ENCODE assay signal across 38 cellular contexts in genomic region chr2:236193026-236193425, GRCh38. TPM values are rescaled to one million over a fixed set of nuclear protein-coding genes. Genes with fewer than 3 reads are reported as not detected.
"Had no signal": no experiment of that assay in that cellular context is flagged by ENCODE, and none has a peak within 500 bp of the region (broad histone marks: within the 10 kb centered on the region; RNA-seq: fewer than 3 reads in every experiment).

No MANE protein-coding gene starts in this region.

- H3K27me3 Mint-ChIP-seq: activated CD8-positive, alpha-beta memory T cell treated with anti-CD3 and anti-CD28 coated beads, Interleukin-2, amount 10 ng/mL, durations not matched to agents 7 days and 5 days; activated naive CD8-positive, alpha-beta T cell; stimulated activated memory B cell treated with anti-CD40 and anti-IgM and Interleukin-4, amounts not matched to agents 10 μg/mL and 1 μg/mL and 100 μg/mL, for 72 hours had no signal

- H3K4me1 Mint-ChIP-seq: activated CD4-positive, alpha-beta T cell treated with anti-CD3 and anti-CD28 coated beads for 36 hours; activated CD8-positive, alpha-beta memory T cell treated with anti-CD3 and anti-CD28 coated beads, Interleukin-2, amount 10 ng/mL, durations not matched to agents 7 days and 5 days; stimulated activated memory B cell treated with anti-CD40 and anti-IgM and Interleukin-4, amounts not matched to agents 10 μg/mL and 1 μg/mL and 100 μg/mL, for 72 hours; stimulated activated naive CD8-positive, alpha-beta T cell treated with anti-CD3 and anti-CD28 coated beads, Interleukin-15, amount 100 ng/mL, for 72 hours had no signal

- H3K4me3 ChIP-seq: colonic mucosa, dorsolateral prefrontal cortex, gastroesophageal sphincter, hepatocyte, lower lobe of right lung, mucosa of descending colon, ovary, smooth muscle cell, uterus had no signal

- ATAC-seq: activated CD4-positive, alpha-beta T cell treated with anti-CD3 and anti-CD28 coated beads for 36 hours; activated CD8-positive, alpha-beta memory T cell treated with anti-CD3 and anti-CD28 coated beads, Interleukin-2, amount 10 ng/mL, durations not matched to agents 7 days and 5 days; activated CD8-positive, alpha-beta T cell treated with anti-CD3 and anti-CD28 coated beads, Interleukin-2, amount 10 ng/mL, durations not matched to agents 7 days and 5 days; activated T-cell treated with anti-CD3 and anti-CD28 coated beads, Interleukin-2, amount 50 U/mL, for 72 hours; gastroesophageal sphincter; lower lobe of right lung; mucosa of descending colon; stimulated activated memory B cell treated with anti-CD40 and anti-IgM and Interleukin-4, amounts not matched to agents 10 μg/mL and 1 μg/mL and 100 μg/mL, for 72 hours; stimulated activated naive CD8-positive, alpha-beta T cell treated with anti-CD3 and anti-CD28 coated beads, Interleukin-15, amount 100 ng/mL, for 72 hours had no signal

- H3K9me3 Mint-ChIP-seq: activated T-cell treated with anti-CD3 and anti-CD28 coated beads, Interleukin-2, amount 50 U/mL, for 72 hours; nephron progenitor cell; stimulated activated naive CD8-positive, alpha-beta T cell treated with anti-CD3 and anti-CD28 coated beads, Interleukin-15, amount 100 ng/mL, for 72 hours; T-helper 2 cell treated with Interferon-gamma antibody and Interleukin-4, amounts not matched to agents 5 μg/mL and 100 μg/mL, for 36 hours; type B pancreatic cell had no signal

- H3K27me3 ChIP-seq: colonic mucosa, hepatocyte, ovary, uterus had no signal

- H3K36me3 ChIP-seq: colonic mucosa, gastroesophageal sphincter, lower lobe of right lung, ovary, uterus had no signal

- DNase-seq: activated CD4-positive, alpha-beta T cell treated with anti-CD3 and anti-CD28 coated beads for 36 hours; activated CD4-positive, CD25-positive, alpha-beta regulatory T cell; activated CD8-positive, alpha-beta memory T cell treated with anti-CD3 and anti-CD28 coated beads, Interleukin-2, amount 10 ng/mL, durations not matched to agents 7 days and 5 days; activated CD8-positive, alpha-beta T cell treated with anti-CD3 and anti-CD28 coated beads, Interleukin-2, amount 10 ng/mL, durations not matched to agents 7 days and 5 days; activated naive CD4-positive, alpha-beta T cell; activated T-cell treated with anti-CD3 and anti-CD28 coated beads, Interleukin-2, amount 50 U/mL, for 72 hours; anterior cingulate cortex; cerebellar nuclear complex; colonic mucosa; effector memory CD4-positive, alpha-beta T cell; kidney; lower lobe of right lung; mesenchymal stem cell; mucosa of descending colon; nephron progenitor cell; ovary; stimulated activated CD4-positive, alpha-beta T cell treated with anti-CD3 and anti-CD28 coated beads, Interleukin-1b, Interleukin-23, amount 100 ng/mL, for 48 hours; stimulated activated CD4-positive, alpha-beta T cell treated with anti-CD3 and anti-CD28 coated beads, Interleukin-4, amount 100 ng/mL, for 4 hours; stimulated activated CD8-positive, alpha-beta memory T cell treated with anti-CD3 and anti-CD28 coated beads, Interleukin-4, amount 100 ng/mL, for 48 hours; stimulated activated naive CD8-positive, alpha-beta T cell treated with anti-CD3 and anti-CD28 coated beads, Interleukin-15, amount 100 ng/mL, for 72 hours; substantia nigra; T-helper 1 cell; uterus had no signal

- H3K36me3 Mint-ChIP-seq: activated CD8-positive, alpha-beta memory T cell treated with anti-CD3 and anti-CD28 coated beads, Interleukin-2, amount 10 ng/mL, durations not matched to agents 7 days and 5 days; activated naive CD8-positive, alpha-beta T cell; stimulated activated memory B cell treated with anti-CD40 and anti-IgM and Interleukin-4, amounts not matched to agents 10 μg/mL and 1 μg/mL and 100 μg/mL, for 72 hours; type B pancreatic cell had no signal

- H3K4me1 ChIP-seq: colonic mucosa, gastroesophageal sphincter, lower lobe of right lung, uterus had no signal

- H3K9me3 ChIP-seq: colonic mucosa, gastroesophageal sphincter, lower lobe of right lung, mucosa of descending colon, ovary, uterus had no signal

- H3K4me3 Mint-ChIP-seq: activated CD4-positive, alpha-beta T cell treated with anti-CD3 and anti-CD28 coated beads for 36 hours; activated CD8-positive, alpha-beta memory T cell treated with anti-CD3 and anti-CD28 coated beads, Interleukin-2, amount 10 ng/mL, durations not matched to agents 7 days and 5 days; activated CD8-positive, alpha-beta T cell treated with anti-CD3 and anti-CD28 coated beads, Interleukin-2, amount 10 ng/mL, durations not matched to agents 7 days and 5 days; activated naive CD8-positive, alpha-beta T cell; activated T-cell treated with anti-CD3 and anti-CD28 coated beads, Interleukin-2, amount 50 U/mL, for 72 hours; nephron progenitor cell; stimulated activated memory B cell treated with anti-CD40 and anti-IgM and Interleukin-4, amounts not matched to agents 10 μg/mL and 1 μg/mL and 100 μg/mL, for 72 hours; stimulated activated naive CD8-positive, alpha-beta T cell treated with anti-CD3 and anti-CD28 coated beads, Interleukin-15, amount 100 ng/mL, for 72 hours; T-helper 2 cell treated with Interferon-gamma antibody and Interleukin-4, amounts not matched to agents 5 μg/mL and 100 μg/mL, for 36 hours; type B pancreatic cell had no signal

- H3K27ac ChIP-seq: colonic mucosa, dorsolateral prefrontal cortex, gastroesophageal sphincter, hepatocyte, lower lobe of right lung, ovary, uterus had no signal

- H2AFZ ChIP-seq: hepatocyte had no signal

- H3K27ac Mint-ChIP-seq: activated CD4-positive, alpha-beta T cell treated with anti-CD3 and anti-CD28 coated beads for 36 hours; activated CD8-positive, alpha-beta memory T cell treated with anti-CD3 and anti-CD28 coated beads, Interleukin-2, amount 10 ng/mL, durations not matched to agents 7 days and 5 days; activated CD8-positive, alpha-beta T cell treated with anti-CD3 and anti-CD28 coated beads, Interleukin-2, amount 10 ng/mL, durations not matched to agents 7 days and 5 days; activated naive CD8-positive, alpha-beta T cell; activated T-cell treated with anti-CD3 and anti-CD28 coated beads, Interleukin-2, amount 50 U/mL, for 72 hours; nephron progenitor cell; progenitor cell of endocrine pancreas; stimulated activated memory B cell treated with anti-CD40 and anti-IgM and Interleukin-4, amounts not matched to agents 10 μg/mL and 1 μg/mL and 100 μg/mL, for 72 hours; stimulated activated naive CD8-positive, alpha-beta T cell treated with anti-CD3 and anti-CD28 coated beads, Interleukin-15, amount 100 ng/mL, for 72 hours; T-helper 2 cell treated with Interferon-gamma antibody and Interleukin-4, amounts not matched to agents 5 μg/mL and 100 μg/mL, for 36 hours; type B pancreatic cell had no signal

- H3K4me2 ChIP-seq: hepatocyte, smooth muscle cell had no signal

- H3K79me2 ChIP-seq: hepatocyte had no signal

RNA-seq across cellular contexts. Expression of gene GBX2, which starts 24.8 kb away (rescaled TPM):
- total RNA-seq: activated CD4-positive, alpha-beta T cell treated with anti-CD3 and anti-CD28 coated beads for 36 hours; activated CD8-positive, alpha-beta memory T cell treated with anti-CD3 and anti-CD28 coated beads, Interleukin-2, amount 10 ng/mL, durations not matched to agents 7 days and 5 days; activated CD8-positive, alpha-beta T cell treated with anti-CD3 and anti-CD28 coated beads, Interleukin-2, amount 10 ng/mL, durations not matched to agents 7 days and 5 days; activated T-cell treated with anti-CD3 and anti-CD28 coated beads, Interleukin-2, amount 50 U/mL, for 72 hours; colonic mucosa; fibroblast of lung; fibroblast of villous mesenchyme; gastroesophageal sphincter; hepatocyte; kidney; lower lobe of right lung; mucosa of descending colon; myocyte; ovary; progenitor cell of endocrine pancreas; renal cortical epithelial cell; smooth muscle cell; uterus had no signal
- polyA plus RNA-seq: adipose tissue, esophagus, ovary, smooth muscle cell had no signal
